In the genomic region with DNA sequence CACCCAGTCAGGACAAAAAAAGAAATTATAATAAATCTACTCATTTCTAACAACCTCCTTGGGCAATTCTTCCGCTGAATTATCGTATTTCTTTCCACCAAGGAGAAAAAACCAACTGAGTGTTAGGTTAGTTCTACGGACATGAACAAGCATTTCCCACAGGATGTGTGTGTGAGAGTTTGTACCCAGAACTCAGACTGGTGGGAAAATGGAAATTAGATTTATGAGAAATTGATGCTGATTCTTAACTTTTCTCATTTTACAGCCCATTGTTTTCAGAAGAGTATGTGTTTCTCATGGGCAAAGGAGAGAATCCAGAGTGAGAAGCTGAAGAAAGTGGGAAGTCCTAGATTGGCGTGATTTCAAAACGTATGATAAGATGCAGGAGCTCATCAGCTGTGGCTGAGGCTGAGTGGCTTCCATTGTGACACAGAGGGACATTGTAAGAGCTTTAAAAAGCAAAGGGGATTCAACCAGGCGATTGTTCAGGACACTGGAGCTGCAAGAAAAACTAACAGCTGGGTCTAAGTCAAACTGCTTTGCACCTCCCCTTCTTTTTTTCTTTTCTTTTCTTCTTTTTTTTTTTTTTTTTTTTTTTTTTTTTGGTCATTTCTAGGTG, we compare ENCODE assay signal across 23 cellular contexts.
DNase-seq lines count a peak whose midpoint lies in the region; ATAC-seq, FAIRE-seq and TF ChIP-seq lines count a peak whose summit lies in the region.
"Had no signal": no experiment of that assay in that cellular context is flagged by ENCODE, and none has a peak within 500 bp of the region (broad histone marks: within the 10 kb centered on the region; RNA-seq: fewer than 3 reads in every experiment).

No MANE protein-coding gene starts in this region.

- DNase-seq in right lobe of liver (no peak), HepG2 (ENCODE audit: low spot score) (no peak), inferior parietal cortex (ENCODE audit: extremely low spot score) (peak; percentile 8), upper lobe of left lung (no peak), GM12892 (ENCODE audit: insufficient read length) (no peak)
- DNase-seq in stimulated activated CD4-positive, alpha-beta T cell treated with anti-CD3 and anti-CD28 coated beads, Interleukin-4, amount 100 ng/mL, for 24 hours, result no peak
- no peak for DNase-seq in activated T-helper 1 cell treated with anti-CD3 and anti-CD28 coated beads, Interleukin-12 subunit alpha, Interleukin-12 subunit beta, Interleukin-2, Interleukin-4 antibody, amounts not matched to agents 30 ng/mL and 10 ng/mL and 1 ng/mL, durations not matched to agents 14 hours and 24 hours and 36 hours (ENCODE audit: low spot score)
- DNase-seq: activated CD4-positive, alpha-beta T cell treated with anti-CD3 and anti-CD28 coated beads, Interleukin-2, amount 10 ng/mL, durations not matched to agents 7 days and 5 days; activated CD8-positive, alpha-beta memory T cell treated with anti-CD3 and anti-CD28 coated beads, Interleukin-2, amount 10 ng/mL, durations not matched to agents 7 days and 5 days; effector memory CD4-positive, alpha-beta T cell; NCI-H1092; NCI-H187 treated with DMSO at 0.1 percent for 48 hours; NCI-H226; stimulated activated CD4-positive, alpha-beta T cell treated with anti-CD3 and anti-CD28 coated beads, Interleukin-1b, Interleukin-23, amount 100 ng/mL, for 48 hours; testis had no signal

- no peak overlapping the region for H3K27ac Mint-ChIP-seq in activated T-helper 1 cell treated with anti-CD3 and anti-CD28 coated beads, Interleukin-12 subunit alpha, Interleukin-12 subunit beta, Interleukin-2, Interleukin-4 antibody, amounts not matched to agents 30 ng/mL and 10 ng/mL and 1 ng/mL, durations not matched to agents 14 hours and 24 hours and 36 hours
- H3K27ac Mint-ChIP-seq: activated CD4-positive, alpha-beta T cell treated with anti-CD3 and anti-CD28 coated beads, Interleukin-2, amount 10 ng/mL, durations not matched to agents 7 days and 5 days; activated CD8-positive, alpha-beta memory T cell treated with anti-CD3 and anti-CD28 coated beads, Interleukin-2, amount 10 ng/mL, durations not matched to agents 7 days and 5 days; activated T-helper 17 cell treated with anti-CD3 and anti-CD28 coated beads, Interleukin-2, amount 50 U/mL, for 72 hours; stimulated activated effector memory CD8-positive, alpha-beta T cell treated with anti-CD3 and anti-CD28 coated beads, Interleukin-12 subunit alpha, Interleukin-12 subunit beta, amount 100 ng/mL, for 72 hours; T-helper 1 cell treated with Interleukin-12 subunit alpha and Interleukin-12 subunit beta and Interleukin-4 antibody, amounts not matched to agents 30 μg/mL and 1 μg/mL, for 36 hours had no signal

- intact Hi-C loops in right lobe of liver (cut with DNase I) (no loop called here), HepG2 (cut with micrococcal nuclease; ENCODE audit: unreplicated experiment) (no loop called here)
- intact Hi-C loops in activated T-helper 1 cell treated with anti-CD3 and anti-CD28 coated beads, Interleukin-12 subunit alpha, Interleukin-12 subunit beta, Interleukin-2, Interleukin-4 antibody, amounts not matched to agents 30 ng/mL and 10 ng/mL and 1 ng/mL, durations not matched to agents 14 hours and 24 hours and 36 hours (cut with micrococcal nuclease), result no loop called here

- TF ChIP-seq RAD21 in HepG2 (CRISPR knock-in tag; IDR thresholded peaks at IDR 0.05), result no peak

- H3K36me3 ChIP-seq in right lobe of liver (no peaks in the 10 kb centered on the region), HepG2 (replicated peaks in 1 of 2; ENCODE audit: control insufficient read depth in 1 of 2, insufficient read depth in 2 of 2, low read length in 2 of 2) (no peaks in the 10 kb centered on the region), neuron (ENCODE audit: insufficient read depth, low read length) (no peaks in the 10 kb centered on the region), upper lobe of left lung (no peaks in the 10 kb centered on the region)
- H3K36me3 ChIP-seq: SJSA1 had no signal

- H3K9me3 ChIP-seq in right lobe of liver, result no peaks in the 10 kb centered on the region
- H3K9me3 ChIP-seq in HepG2 (ENCODE audit: low read length), result no peaks in the 10 kb centered on the region
- no peaks in the 10 kb centered on the region for H3K9me3 ChIP-seq in neuron (ENCODE audit: low read length)
- no peaks in the 10 kb centered on the region for H3K9me3 ChIP-seq in upper lobe of left lung
- H3K9me3 ChIP-seq: SJSA1, testis had no signal

- no peaks in the 10 kb centered on the region for H3K9me3 Mint-ChIP-seq in activated T-helper 1 cell treated with anti-CD3 and anti-CD28 coated beads, Interleukin-12 subunit alpha, Interleukin-12 subunit beta, Interleukin-2, Interleukin-4 antibody, amounts not matched to agents 30 ng/mL and 10 ng/mL and 1 ng/mL, durations not matched to agents 14 hours and 24 hours and 36 hours
- H3K9me3 Mint-ChIP-seq: activated CD4-positive, alpha-beta T cell treated with anti-CD3 and anti-CD28 coated beads, Interleukin-2, amount 10 ng/mL, durations not matched to agents 7 days and 5 days; activated T-helper 17 cell treated with anti-CD3 and anti-CD28 coated beads, Interleukin-2, amount 50 U/mL, for 72 hours; stimulated activated effector memory CD8-positive, alpha-beta T cell treated with anti-CD3 and anti-CD28 coated beads, Interleukin-12 subunit alpha, Interleukin-12 subunit beta, amount 100 ng/mL, for 72 hours; T-helper 1 cell treated with Interleukin-12 subunit alpha and Interleukin-12 subunit beta and Interleukin-4 antibody, amounts not matched to agents 30 μg/mL and 1 μg/mL, for 36 hours had no signal

- H4K20me1 ChIP-seq in HepG2 (ENCODE audit: insufficient read depth, low read length), result no peaks in the 10 kb centered on the region

- ATAC-seq in right lobe of liver, result peak; percentile 49 to 75 (median 60)
- no peak for ATAC-seq in HepG2
- no peak for ATAC-seq in upper lobe of left lung (ENCODE audit: low FRiP score in 2 of 2)
- ATAC-seq: activated CD8-positive, alpha-beta memory T cell treated with anti-CD3 and anti-CD28 coated beads, Interleukin-2, amount 10 ng/mL, durations not matched to agents 7 days and 5 days; activated T-helper 17 cell treated with anti-CD3 and anti-CD28 coated beads, Interleukin-2, amount 50 U/mL, for 72 hours; Panc1; stimulated activated effector memory CD8-positive, alpha-beta T cell treated with anti-CD3 and anti-CD28 coated beads, Interleukin-12 subunit alpha, Interleukin-12 subunit beta, amount 100 ng/mL, for 72 hours had no signal

- H3K4me1 Mint-ChIP-seq in activated T-helper 1 cell treated with anti-CD3 and anti-CD28 coated beads, Interleukin-12 subunit alpha, Interleukin-12 subunit beta, Interleukin-2, Interleukin-4 antibody, amounts not matched to agents 30 ng/mL and 10 ng/mL and 1 ng/mL, durations not matched to agents 14 hours and 24 hours and 36 hours (ENCODE audit: low read depth), result no peaks in the 10 kb centered on the region
- H3K4me1 Mint-ChIP-seq: activated CD4-positive, alpha-beta T cell treated with anti-CD3 and anti-CD28 coated beads, Interleukin-2, amount 10 ng/mL, durations not matched to agents 7 days and 5 days; activated CD8-positive, alpha-beta memory T cell treated with anti-CD3 and anti-CD28 coated beads, Interleukin-2, amount 10 ng/mL, durations not matched to agents 7 days and 5 days; activated T-helper 17 cell treated with anti-CD3 and anti-CD28 coated beads, Interleukin-2, amount 50 U/mL, for 72 hours; stimulated activated effector memory CD8-positive, alpha-beta T cell treated with anti-CD3 and anti-CD28 coated beads, Interleukin-12 subunit alpha, Interleukin-12 subunit beta, amount 100 ng/mL, for 72 hours had no signal

- H3K4me3 ChIP-seq in right lobe of liver (no peak overlapping the region), HepG2 (replicated peaks in 1 of 3; ENCODE audit: insufficient read depth in 1 of 3, low read depth in 2 of 3, low read length in 3 of 3) (no peak overlapping the region), neuron (ENCODE audit: low read length) (peak overlapping the region; percentile 36), upper lobe of left lung (no peak overlapping the region)
- H3K4me3 ChIP-seq: SJSA1, testis had no signal

- POLR2A ChIA-PET in HepG2 (lab: Yijun Ruan, JAX), result no interaction called here

- TF ChIP-seq EP300 in HepG2 (IDR thresholded peaks at IDR 0.05; ENCODE audit: low read depth in 2 of 2, low read length in 2 of 2) (no peak), HepG2 (CRISPR knock-in tag; IDR thresholded peaks at IDR 0.05; ENCODE audit: borderline replicate concordance) (no peak), upper lobe of left lung (IDR thresholded peaks at IDR 0.05) (no peak)

- FAIRE-seq in HepG2 (lab: Jason Lieb, UNC) (no peak), GM12892 (lab: Jason Lieb, UNC) (no peak)
- FAIRE-seq: D721Med, GM19239 had no signal

- no peaks in the 10 kb centered on the region for H3K79me2 ChIP-seq in HepG2 (ENCODE audit: insufficient read depth, low read length)

- no peaks in the 10 kb centered on the region for H3K27me3 ChIP-seq in right lobe of liver
- H3K27me3 ChIP-seq in HepG2 (ENCODE audit: control insufficient read depth in 1 of 2, insufficient read depth in 2 of 2, low read length in 2 of 2), result no peaks in the 10 kb centered on the region
- no peaks in the 10 kb centered on the region for H3K27me3 ChIP-seq in neuron (ENCODE audit: insufficient read depth, low read length)
- no peaks in the 10 kb centered on the region for H3K27me3 ChIP-seq in upper lobe of left lung
- H3K27me3 ChIP-seq: SJSA1, testis had no signal

- H2AFZ ChIP-seq in HepG2 (ENCODE audit: low read length), result no peak overlapping the region
- H2AFZ ChIP-seq in neuron (ENCODE audit: low read depth, low read length), result peak overlapping the region; percentile 42

- no peak overlapping the region for H3K4me3 Mint-ChIP-seq in activated T-helper 1 cell treated with anti-CD3 and anti-CD28 coated beads, Interleukin-12 subunit alpha, Interleukin-12 subunit beta, Interleukin-2, Interleukin-4 antibody, amounts not matched to agents 30 ng/mL and 10 ng/mL and 1 ng/mL, durations not matched to agents 14 hours and 24 hours and 36 hours
- H3K4me3 Mint-ChIP-seq: activated CD4-positive, alpha-beta T cell treated with anti-CD3 and anti-CD28 coated beads, Interleukin-2, amount 10 ng/mL, durations not matched to agents 7 days and 5 days; activated CD8-positive, alpha-beta memory T cell treated with anti-CD3 and anti-CD28 coated beads, Interleukin-2, amount 10 ng/mL, durations not matched to agents 7 days and 5 days; activated T-helper 17 cell treated with anti-CD3 and anti-CD28 coated beads, Interleukin-2, amount 50 U/mL, for 72 hours; stimulated activated effector memory CD8-positive, alpha-beta T cell treated with anti-CD3 and anti-CD28 coated beads, Interleukin-12 subunit alpha, Interleukin-12 subunit beta, amount 100 ng/mL, for 72 hours; T-helper 1 cell treated with Interleukin-12 subunit alpha and Interleukin-12 subunit beta and Interleukin-4 antibody, amounts not matched to agents 30 μg/mL and 1 μg/mL, for 36 hours had no signal

- TF ChIP-seq POLR2A in right lobe of liver (IDR thresholded peaks at IDR 0.05), result no peak
- TF ChIP-seq POLR2A in HepG2 (IDR thresholded peaks at IDR 0.05; ENCODE audit: insufficient read depth in 1 of 2, low read depth in 2 of 2, low read length in 2 of 2), result no peak
- no peak for TF ChIP-seq POLR2A in upper lobe of left lung (IDR thresholded peaks at IDR 0.05)
- no peak for TF ChIP-seq POLR2A in GM12892 (IDR thresholded peaks at IDR 0.05; ENCODE audit: low read depth, low read length)

- in situ Hi-C loops in HepG2 (cut with HindIII; ENCODE audit: extremely low pct_ligation_motif_present, low pct_unique_long_range_greater_than_20kb), result no loop called here

- WGBS in right lobe of liver (ENCODE audit: insufficient coverage, low coverage, low lambda C conversion rate, missing lambda C conversion rate), result 25% methylated on average over 6 of the region's 6 CpGs
- 46% methylated on average over 6 of the region's 6 CpGs for WGBS in HepG2 (ENCODE audit: low lambda C conversion rate)
- WGBS in upper lobe of left lung, 2 donors, result 41% methylated on average over 6 of the region's 6 CpGs

- no TSS peak for BruUV-seq in HepG2 (replicated peaks; lab: Mats Ljungman, UMichigan)

- no peak overlapping the region for H3K9ac ChIP-seq in HepG2 (ENCODE audit: insufficient read depth, low read depth, low read length)

- H3K4me1 ChIP-seq in right lobe of liver (no peaks in the 10 kb centered on the region), HepG2 (ENCODE audit: insufficient read depth, low read length) (peaks cover 14% of the 10 kb centered on the region), neuron (ENCODE audit: insufficient read depth, low read length) (peaks cover 48% of the 10 kb centered on the region), upper lobe of left lung (peaks cover 0 to 8% (median 1%) of the 10 kb centered on the region in 4 donors)
- H3K4me1 ChIP-seq: SJSA1, testis had no signal

- H3K36me3 Mint-ChIP-seq in activated T-helper 1 cell treated with anti-CD3 and anti-CD28 coated beads, Interleukin-12 subunit alpha, Interleukin-12 subunit beta, Interleukin-2, Interleukin-4 antibody, amounts not matched to agents 30 ng/mL and 10 ng/mL and 1 ng/mL, durations not matched to agents 14 hours and 24 hours and 36 hours (ENCODE audit: low read depth), result no peaks in the 10 kb centered on the region
- H3K36me3 Mint-ChIP-seq: activated CD8-positive, alpha-beta memory T cell treated with anti-CD3 and anti-CD28 coated beads, Interleukin-2, amount 10 ng/mL, durations not matched to agents 7 days and 5 days; stimulated activated effector memory CD8-positive, alpha-beta T cell treated with anti-CD3 and anti-CD28 coated beads, Interleukin-12 subunit alpha, Interleukin-12 subunit beta, amount 100 ng/mL, for 72 hours had no signal

- CTCF ChIA-PET in HepG2 (lab: Yijun Ruan, JAX; ENCODE audit: low intra/inter-chr PET ratio, low total read pairs), result no interaction called here

- H3K27ac ChIP-seq in right lobe of liver (peak overlapping the region in 2 of 3 donors; percentile 7 to 24), HepG2 (ENCODE audit: extremely low read length, insufficient read depth, low read length) (no peak overlapping the region), upper lobe of left lung (peak overlapping the region in 3 of 4 donors; percentile 4 to 32 (median 32))
- H3K27ac ChIP-seq: SJSA1, testis had no signal

- peaks cover 5% of the 10 kb centered on the region for H3K27me3 Mint-ChIP-seq in activated T-helper 1 cell treated with anti-CD3 and anti-CD28 coated beads, Interleukin-12 subunit alpha, Interleukin-12 subunit beta, Interleukin-2, Interleukin-4 antibody, amounts not matched to agents 30 ng/mL and 10 ng/mL and 1 ng/mL, durations not matched to agents 14 hours and 24 hours and 36 hours (ENCODE audit: insufficient read depth)

- TF ChIP-seq CTCF in right lobe of liver (IDR thresholded peaks at IDR 0.05) (no peak), HepG2 (CRISPR knock-in tag; IDR thresholded peaks at IDR 0.05) (no peak), upper lobe of left lung (IDR thresholded peaks at IDR 0.05) (no peak)

- no peak overlapping the region for H3K4me2 ChIP-seq in HepG2 (ENCODE audit: low read depth, low read length)

Comparison
In these comparisons a context has a peak if more than half of its experiments do, and no peak if none do; other contexts are left out.
1. ATAC-seq: peak in right lobe of liver (4 of 4); none in HepG2 (single experiment) and upper lobe of left lung (0 of 2).